In genomic region chr12:55385911-55386310, GRCh38 we compare ENCODE assay signal across 31 cellular contexts. TPM values are rescaled to one million over a fixed set of nuclear protein-coding genes. Genes with fewer than 3 reads are reported as not detected.
DNase-seq lines count a peak whose midpoint lies in the region; ATAC-seq and TF ChIP-seq lines count a peak whose summit lies in the region.
"Had no signal": no experiment of that assay in that cellular context is flagged by ENCODE, and none has a peak within 500 bp of the region (broad histone marks: within the 10 kb centered on the region; RNA-seq: fewer than 3 reads in every experiment).

No MANE protein-coding gene starts in this region.

- no peaks in the 10 kb centered on the region; the same call in 1 of the 2 replicates for H3K4me1 ChIP-seq in H9 (ENCODE audit: insufficient read depth, low read length)
- H3K4me1 ChIP-seq in aorta (ENCODE audit: control insufficient read depth in 1 of 2, insufficient read depth in 2 of 2, low read length in 2 of 2) = no peaks in the 10 kb centered on the region
- H3K4me1 ChIP-seq in suprapubic skin = no peaks in the 10 kb centered on the region
- H3K4me1 ChIP-seq: Caco-2 had no signal

- TF ChIP-seq CTCF in H9 (conservative IDR thresholded peaks at IDR 0.05) (0 out of 3 replicates have a peak, but pooled peaks have one; percentile 11), WTC11 (IDR thresholded peaks at IDR 0.05) (no peak), suprapubic skin (IDR thresholded peaks at IDR 0.05) (no peak), omental fat pad (IDR thresholded peaks at IDR 0.05) (no peak)

- no peak overlapping the region; a peak in 2 of 7 replicates for H3K27ac Mint-ChIP-seq in H9
- H3K27ac Mint-ChIP-seq in WTC11 = 0 out of 2 replicates have a peak overlapping the region, but pooled peaks have one; percentile 22
- H3K27ac Mint-ChIP-seq: CD4-positive, alpha-beta memory T cell; HFFc6 had no signal

- H4K5ac ChIP-seq in H9 (ENCODE audit: insufficient read length, low read depth, low read length) = no peak overlapping the region

- no peak overlapping the region for H2AK5ac ChIP-seq in H9 (ENCODE audit: insufficient read length, low read length)

- POLR2A ChIA-PET in WTC11 (lab: Charles Lee) = no interaction called here

- H3K4me3 ChIP-seq in aorta (ENCODE audit: low read length in 2 of 2) (no peak overlapping the region), suprapubic skin (no peak overlapping the region)

- H3K27ac ChIP-seq in H9 (ENCODE audit: insufficient read length, low read depth, low read length) = no peak overlapping the region
- H3K27ac ChIP-seq in aorta (ENCODE audit: low read depth in 1 of 2, low read length in 2 of 2) = no peak overlapping the region
- H3K27ac ChIP-seq in suprapubic skin = no peak overlapping the region
- H3K27ac ChIP-seq: RWPE1 had no signal

- CTCF ChIA-PET in WTC11 (lab: Charles Lee) = interaction anchor here (0.6 kb wide), 1 partner anchor 32 kb away, joined by 5 read pairs; no protein-coding TSS in a partner anchor

- H3K27me3 ChIP-seq in H9 (ENCODE audit: insufficient read depth, low read length) (no peaks in the 10 kb centered on the region), aorta (ENCODE audit: control insufficient read depth in 1 of 2, insufficient read depth in 2 of 2, low read length in 1 of 2) (no peaks in the 10 kb centered on the region), suprapubic skin (no peaks in the 10 kb centered on the region)

- H4K8ac ChIP-seq in H9 (replicated peaks; ENCODE audit: insufficient read length, low read depth, low read length) = no peak overlapping the region

- H3K4me3 Mint-ChIP-seq in H9 (peak overlapping the region in 1 of 2 experiments; percentile 13; a peak in 1 of 5 replicates), WTC11 (peak overlapping the region; percentile 34; the same call in 1 of the 2 replicates)
- H3K4me3 Mint-ChIP-seq: CD4-positive, alpha-beta memory T cell; HFFc6 had no signal

- intact Hi-C loops in aorta (cut with DNase I) = no loop called here

- H3K18ac ChIP-seq in H9 (ENCODE audit: insufficient read length, low read depth, low read length) = no peak overlapping the region

- H3K36me3 ChIP-seq in aorta (ENCODE audit: control insufficient read depth in 1 of 2, insufficient read depth in 2 of 2, low read length in 1 of 2) = no peaks in the 10 kb centered on the region
- no peaks in the 10 kb centered on the region for H3K36me3 ChIP-seq in suprapubic skin

- no peak overlapping the region for H3K23ac ChIP-seq in H9 (ENCODE audit: insufficient read length, low read depth, low read length)

- H3T11ph ChIP-seq in H9 (ENCODE audit: low read length) = no peak overlapping the region

- H3K79me1 ChIP-seq in H9 (ENCODE audit: insufficient read depth, low read depth, low read length, poor library complexity, severe bottlenecking) = no peaks in the 10 kb centered on the region

- H3K4me1 Mint-ChIP-seq in H9 (peaks cover 10 to 11% of the 10 kb centered on the region in 2 experiments), WTC11 (peaks cover 14% of the 10 kb centered on the region)
- H3K4me1 Mint-ChIP-seq: CD4-positive, alpha-beta memory T cell had no signal

- no peaks in the 10 kb centered on the region for H3K36me3 Mint-ChIP-seq in H9 (ENCODE audit: insufficient read depth in 1 of 3, low read depth in 3 of 3)
- H3K36me3 Mint-ChIP-seq in WTC11 = no peaks in the 10 kb centered on the region
- H3K36me3 Mint-ChIP-seq: CD4-positive, alpha-beta memory T cell had no signal

- H3K4me2 ChIP-seq in H9 (ENCODE audit: insufficient read depth, insufficient read length, low read length) = no peak overlapping the region

- no peak overlapping the region for H2BK20ac ChIP-seq in H9 (ENCODE audit: low read depth, low read length, poor library complexity, severe bottlenecking)

- H3K14ac ChIP-seq in H9 (ENCODE audit: insufficient read depth, low read length) = no peak overlapping the region

- H2AFZ ChIP-seq in H9 (ENCODE audit: low read length) = peak overlapping the region; percentile 32

- H3K56ac ChIP-seq in H9 (ENCODE audit: insufficient read length, low read depth, low read length) = no peak overlapping the region

- no peak overlapping the region for H2BK5ac ChIP-seq in H9 (ENCODE audit: insufficient read length, low read length)

- H3K4ac ChIP-seq in H9 (ENCODE audit: low read depth, low read length) = no peak overlapping the region

- no peaks in the 10 kb centered on the region for H3K23me2 ChIP-seq in H9 (ENCODE audit: insufficient read length, low read depth, low read length, poor library complexity, severe bottlenecking)

- no peak for TF ChIP-seq EP300 in suprapubic skin (IDR thresholded peaks at IDR 0.05)

- peak; percentile 65 for ATAC-seq in WTC11
- ATAC-seq in aorta (ENCODE audit: low FRiP score) = no peak
- ATAC-seq in omental fat pad (ENCODE audit: low FRiP score) = no peak
- ATAC-seq: HepG2, Panc1 had no signal

- no peak overlapping the region for H2BK15ac ChIP-seq in H9 (ENCODE audit: low read depth, low read length)

- H3K27me3 Mint-ChIP-seq in H9 (ENCODE audit: low read depth) = no peaks in the 10 kb centered on the region
- no peaks in the 10 kb centered on the region for H3K27me3 Mint-ChIP-seq in WTC11 (ENCODE audit: low read depth)

- H3K79me2 ChIP-seq in H9 (ENCODE audit: insufficient read depth, low read length) = no peaks in the 10 kb centered on the region

- TF ChIP-seq POLR2A in suprapubic skin (IDR thresholded peaks at IDR 0.05) = no peak

- H4K20me1 ChIP-seq in H9 (ENCODE audit: control insufficient read depth, insufficient read depth, insufficient read length) = no peaks in the 10 kb centered on the region

- no peak overlapping the region for H2BK120ac ChIP-seq in H9 (ENCODE audit: low read depth, low read length, poor library complexity, severe bottlenecking)

- H3K9me3 Mint-ChIP-seq in H9 (no peaks in the 10 kb centered on the region), WTC11 (no peaks in the 10 kb centered on the region)
- H3K9me3 Mint-ChIP-seq: CD4-positive, alpha-beta memory T cell had no signal

- DNase-seq in H9 (peak; percentile 31), WTC11 (ENCODE audit: low spot score) (no peak), iPS DF 19.7 (ENCODE audit: low read depth, low spot score) (peak; percentile 0), aorta (no peak), medulla oblongata (ENCODE audit: extremely low spot score) (no peak), suprapubic skin (ENCODE audit: low spot score in 2 of 2) (no peak), omental fat pad (ENCODE audit: low spot score) (no peak)
- DNase-seq: C1 segment of cervical spinal cord; Caco-2; CD4-positive, alpha-beta memory T cell; DMS79; EL; GF-D8; HFFc6; MV-4-11; NCI-H1105; NCI-H146; NCI-H1930; NCI-H446 treated with DMSO at 0.1 percent for 48 hours; NCI-H526; NCI-H82; NK-92 treated with Interleukin-12 subunit alpha and Interleukin-12 subunit beta, amount 100 ng/mL, for 24 hours; SHP77 treated with DMSO at 0.1 percent for 48 hours had no signal

- no peak overlapping the region for H3K9ac ChIP-seq in H9 (ENCODE audit: extremely low read depth, insufficient read length, low read length)

- H3K9me3 ChIP-seq in H9 (ENCODE audit: control insufficient read depth, low read depth, low read length) (no peaks in the 10 kb centered on the region), aorta (ENCODE audit: control insufficient read depth, low read length) (no peaks in the 10 kb centered on the region), suprapubic skin (no peaks in the 10 kb centered on the region)
- H3K9me3 ChIP-seq: Caco-2 had no signal

- H2BK12ac ChIP-seq in H9 (ENCODE audit: insufficient read length, low read depth, low read length) = no peak overlapping the region

- no peak overlapping the region for H4K91ac ChIP-seq in H9 (ENCODE audit: insufficient read length, low read depth, low read length)

RNA-seq across cellular contexts. Expression of gene OR6C65, which starts 14.4 kb away (rescaled TPM):
- not detected in 2 replicates for total RNA-seq in H9 (2021)
- not detected in 3 replicates for total RNA-seq in WTC11 (2021)
- not detected for total RNA-seq in aorta
- polyA plus RNA-seq in aorta = not detected
- total RNA-seq in suprapubic skin = not detected
- total RNA-seq in omental fat pad = not detected
- total RNA-seq: A673; Caco-2; CD4-positive, alpha-beta memory T cell; H4; HepG2; HFFc6; HT1080; LHCN-M2; MCF 10A had no signal
- polyA plus RNA-seq: CD4-positive, alpha-beta memory T cell; HepG2 had no signal

RNA-seq across cellular contexts. Expression of gene OR6C75, which starts 23.1 kb away (rescaled TPM):
- total RNA-seq in H9 (2021) = not detected in 2 replicates
- not detected in 3 replicates for total RNA-seq in WTC11 (2021)
- total RNA-seq in aorta = not detected
- not detected for polyA plus RNA-seq in aorta
- not detected for total RNA-seq in suprapubic skin
- not detected for total RNA-seq in omental fat pad
- total RNA-seq: A673; Caco-2; CD4-positive, alpha-beta memory T cell; H4; HepG2; HFFc6; HT1080; LHCN-M2; MCF 10A had no signal
- polyA plus RNA-seq: CD4-positive, alpha-beta memory T cell; HepG2 had no signal

RNA-seq across cellular contexts. Expression of gene OR6C76, which starts 40.1 kb away (rescaled TPM):
- total RNA-seq in H9 (2021) (not detected in 2 replicates), WTC11 (2021) (not detected in 3 replicates), aorta (not detected), suprapubic skin (not detected), omental fat pad (not detected)
- not detected for polyA plus RNA-seq in aorta
- total RNA-seq: A673; Caco-2; CD4-positive, alpha-beta memory T cell; H4; HepG2; HFFc6; HT1080; LHCN-M2; MCF 10A had no signal
- polyA plus RNA-seq: CD4-positive, alpha-beta memory T cell; HepG2 had no signal

RNA-seq across cellular contexts. Expression of gene OR6C3, which starts 55.4 kb away (rescaled TPM):
- total RNA-seq in H9 (2021) (not detected in 2 replicates), WTC11 (2021) (not detected in 3 replicates), aorta (not detected), suprapubic skin (not detected), omental fat pad (not detected)
- polyA plus RNA-seq in aorta = not detected
- total RNA-seq: A673; Caco-2; CD4-positive, alpha-beta memory T cell; H4; HepG2; HFFc6; HT1080; LHCN-M2; MCF 10A had no signal
- polyA plus RNA-seq: CD4-positive, alpha-beta memory T cell; HepG2 had no signal

RNA-seq across cellular contexts. Expression of gene OR6C2, which starts 58.0 kb away (rescaled TPM):
- total RNA-seq in H9 (2021) = not detected in 2 replicates
- total RNA-seq in WTC11 (2021) = not detected in 3 replicates
- total RNA-seq in aorta = not detected
- not detected for polyA plus RNA-seq in aorta
- 1 to 10 TPM in 1 of 4 donors, not detected in 3; 1.3 TPM for total RNA-seq in suprapubic skin
- total RNA-seq in omental fat pad = not detected
- total RNA-seq: A673; Caco-2; CD4-positive, alpha-beta memory T cell; H4; HepG2; HFFc6; HT1080; LHCN-M2; MCF 10A had no signal
- polyA plus RNA-seq: CD4-positive, alpha-beta memory T cell; HepG2 had no signal

Comparison
In these comparisons a context has a peak if more than half of its experiments do, and no peak if none do; other contexts are left out.
1. DNase-seq: peak in H9 (single experiment) and iPS DF 19.7 (single experiment); none in WTC11 (single experiment), aorta (0 of 2), medulla oblongata (single experiment), suprapubic skin (0 of 2) and omental fat pad (single experiment).